ENCODE assay signal across 19 cellular contexts in genomic region chr16:87086156-87086555, GRCh38.
DNase-seq lines count a peak whose midpoint lies in the region; ATAC-seq and TF ChIP-seq lines count a peak whose summit lies in the region.
"Had no signal": no experiment of that assay in that cellular context is flagged by ENCODE, and none has a peak within 500 bp of the region (broad histone marks: within the 10 kb centered on the region; RNA-seq: fewer than 3 reads in every experiment).

No MANE protein-coding gene starts in this region.

- peaks cover 19% of the 10 kb centered on the region for H3K4me1 Mint-ChIP-seq in HFFc6 (ENCODE audit: low read depth)
- H3K4me1 Mint-ChIP-seq: activated naive CD4-positive, alpha-beta T cell treated with anti-CD3 and anti-CD28 coated beads, Interleukin-2, amount 50 U/mL, for 24 hours; brain; memory B cell had no signal

- H3K27me3 Mint-ChIP-seq in HFFc6 (ENCODE audit: insufficient read depth): peaks cover 14% of the 10 kb centered on the region
- H3K27me3 Mint-ChIP-seq: memory B cell had no signal

- H3K4me1 ChIP-seq in smooth muscle cell (ENCODE audit: low read depth): no peaks in the 10 kb centered on the region
- H3K4me1 ChIP-seq: uterus had no signal

- H3K4me2 ChIP-seq in smooth muscle cell: no peak overlapping the region

- WGBS in smooth muscle cell (ENCODE audit: low lambda C conversion rate): 43% methylated on average over 4 of the region's 4 CpGs

- peak overlapping the region; percentile 49; the same call in 1 of the 2 replicates for H3K4me3 Mint-ChIP-seq in HFFc6
- H3K4me3 Mint-ChIP-seq: activated naive CD4-positive, alpha-beta T cell treated with anti-CD3 and anti-CD28 coated beads, Interleukin-2, amount 50 U/mL, for 24 hours; brain; memory B cell had no signal

- no peak overlapping the region for H3K27ac ChIP-seq in smooth muscle cell (ENCODE audit: low read depth)
- H3K27ac ChIP-seq: uterus had no signal

- H3K9me3 ChIP-seq in smooth muscle cell (replicated peaks; ENCODE audit: low read depth): no peaks in the 10 kb centered on the region
- H3K9me3 ChIP-seq: uterus had no signal

- H4K20me1 ChIP-seq in smooth muscle cell (ENCODE audit: low read depth): no peaks in the 10 kb centered on the region

- peaks cover 8% of the 10 kb centered on the region; the same call in 1 of the 2 replicates for H3K36me3 Mint-ChIP-seq in HFFc6 (ENCODE audit: low read depth)
- H3K36me3 Mint-ChIP-seq: activated naive CD4-positive, alpha-beta T cell treated with anti-CD3 and anti-CD28 coated beads, Interleukin-2, amount 50 U/mL, for 24 hours had no signal

- peak overlapping the region; percentile 75 for H3K27ac Mint-ChIP-seq in HFFc6
- H3K27ac Mint-ChIP-seq: activated naive CD4-positive, alpha-beta T cell treated with anti-CD3 and anti-CD28 coated beads, Interleukin-2, amount 50 U/mL, for 24 hours; brain; memory B cell had no signal

- no peaks in the 10 kb centered on the region for H3F3A ChIP-seq in smooth muscle cell (ENCODE audit: low read depth)

- no peaks in the 10 kb centered on the region for H3K36me3 ChIP-seq in smooth muscle cell (ENCODE audit: low read depth)
- H3K36me3 ChIP-seq: uterus had no signal

- H3K9me3 Mint-ChIP-seq in HFFc6: peaks cover 18% of the 10 kb centered on the region

- no peaks in the 10 kb centered on the region for H3K79me2 ChIP-seq in smooth muscle cell (ENCODE audit: low read depth)

- no peaks in the 10 kb centered on the region for H3K27me3 ChIP-seq in smooth muscle cell (ENCODE audit: low read depth)
- H3K27me3 ChIP-seq: uterus had no signal

- H2AFZ ChIP-seq in smooth muscle cell (ENCODE audit: low read depth): no peak overlapping the region

- DNase-seq in AG08396 (ENCODE audit: low spot score): peak; percentile 50
- peak; percentile 34 for DNase-seq in HFFc6
- peak; percentile 83 for DNase-seq in astrocyte of the spinal cord (ENCODE audit: low read depth, low spot score)
- DNase-seq in fibroblast of the conjunctiva (ENCODE audit: low read depth): peak; percentile 10
- no peak for DNase-seq in GDM1 (lab: John Stamatoyannopoulos, UW)
- DNase-seq in NCI-H1694 treated with DMSO at 0.1 percent for 48 hours (lab: John Stamatoyannopoulos, UW): no peak
- no peak for DNase-seq in smooth muscle cell (lab: John Stamatoyannopoulos, UW; ENCODE audit: unreplicated experiment)
- DNase-seq: activated CD4-positive, CD25-positive, alpha-beta regulatory T cell treated with anti-CD3 and anti-CD28 coated beads, Interleukin-2, amount 50 U/mL, for 72 hours; NCI-H1436; NCI-H2171; NCI-H526 treated with DMSO at 0.1 percent for 48 hours; occipital lobe; stimulated activated CD8-positive, alpha-beta memory T cell treated with anti-CD3 and anti-CD28 coated beads, Interleukin-4, amount 100 ng/mL, for 48 hours; uterus had no signal

- in situ Hi-C loops in astrocyte of the spinal cord (cut with HindIII; ENCODE audit: low sequenced_read_pairs): no loop called here

- no peak overlapping the region for H3K4me3 ChIP-seq in astrocyte of the spinal cord (ENCODE audit: low read depth, low read length)
- no peak overlapping the region for H3K4me3 ChIP-seq in smooth muscle cell
- H3K4me3 ChIP-seq: uterus had no signal

- no peak overlapping the region for H3K9ac ChIP-seq in smooth muscle cell (ENCODE audit: low read depth)

- ATAC-seq in HG03097 (IDR thresholded peaks at IDR 0.05; ENCODE audit: low FRiP score, unreplicated experiment): no peak
- ATAC-seq: HepG2 had no signal

- TF ChIP-seq CTCF in HFFc6 (IDR thresholded peaks at IDR 0.05): no peak
- no peak for TF ChIP-seq CTCF in astrocyte of the spinal cord (IDR thresholded peaks at IDR 0.05; ENCODE audit: low read depth, low read length)
- no peak for TF ChIP-seq CTCF in smooth muscle cell (IDR thresholded peaks at IDR 0.05; ENCODE audit: borderline replicate concordance, insufficient read depth, poor library complexity, severe bottlenecking)

Comparison
In these comparisons a context has a peak if more than half of its experiments do, and no peak if none do; other contexts are left out.
1. DNase-seq: peak in AG08396 (single experiment), HFFc6 (single experiment), astrocyte of the spinal cord (single experiment) and fibroblast of the conjunctiva (single experiment); none in GDM1 (single experiment), NCI-H1694 treated with DMSO at 0.1 percent for 48 hours (single experiment) and smooth muscle cell (single experiment).